Comparison of ENCODE assay signal across 9 cellular contexts in genomic region chr6:48087448-48087847, GRCh38. TPM values are rescaled to one million over a fixed set of nuclear protein-coding genes. Genes with fewer than 3 reads are reported as not detected.
DNase-seq lines count a peak whose midpoint lies in the region; ATAC-seq and TF ChIP-seq lines count a peak whose summit lies in the region.
"Had no signal": no experiment of that assay in that cellular context is flagged by ENCODE, and none has a peak within 500 bp of the region (broad histone marks: within the 10 kb centered on the region; RNA-seq: fewer than 3 reads in every experiment).

No MANE protein-coding gene starts in this region.

- WGBS in right cardiac atrium, result 10% methylated on average over 1 of the region's 1 CpG

- H3K79me2 ChIP-seq in OCI-LY3 (ENCODE audit: low read length), result no peaks in the 10 kb centered on the region

- H3K4me3 ChIP-seq in OCI-LY3 (ENCODE audit: low read length) (no peak overlapping the region), epithelial cell of esophagus (ENCODE audit: low read length) (no peak overlapping the region), vagina (no peak overlapping the region), right cardiac atrium (ENCODE audit: low read length) (no peak overlapping the region)

- no peaks in the 10 kb centered on the region for H4K20me1 ChIP-seq in OCI-LY3 (ENCODE audit: insufficient read depth, low read length)

- H3K4me2 ChIP-seq in OCI-LY3 (ENCODE audit: low read length), result no peak overlapping the region

- TF ChIP-seq POLR2A in vagina (IDR thresholded peaks at IDR 0.05), result no peak

- no peak for ATAC-seq in right cardiac atrium

- intact Hi-C loops in vagina (cut with DNase I), result no loop called here
- intact Hi-C loops in right cardiac atrium (cut with DNase I), result no loop called here

- H3K9me3 ChIP-seq in OCI-LY3 (ENCODE audit: insufficient read depth, low read length) (no peaks in the 10 kb centered on the region), vagina (no peaks in the 10 kb centered on the region), right cardiac atrium (ENCODE audit: control insufficient read depth, low read length) (no peaks in the 10 kb centered on the region)

- H3K36me3 ChIP-seq in OCI-LY3 (replicated peaks; ENCODE audit: low read depth, low read length) (no peaks in the 10 kb centered on the region), vagina (no peaks in the 10 kb centered on the region)

- H3K4me1 ChIP-seq in OCI-LY3 (ENCODE audit: low read length) (no peaks in the 10 kb centered on the region; the same call in 1 of the 2 replicates), vagina (no peaks in the 10 kb centered on the region), right cardiac atrium (ENCODE audit: control insufficient read depth, insufficient read depth, low read length) (peaks cover 2% of the 10 kb centered on the region)

- H3K9ac ChIP-seq in OCI-LY3 (ENCODE audit: low read length), result no peak overlapping the region

- no peak overlapping the region for H2AFZ ChIP-seq in OCI-LY3 (ENCODE audit: low read depth, low read length)

- peak; percentile 48 for DNase-seq in epithelial cell of esophagus (ENCODE audit: low read depth)
- DNase-seq in activated CD4-positive, CD25-positive, alpha-beta regulatory T cell (lab: John Stamatoyannopoulos, UW), result no peak
- no peak for DNase-seq in vagina (ENCODE audit: extremely low spot score in 2 of 2)
- DNase-seq in retina, result no peak
- no peak for DNase-seq in right cardiac atrium
- DNase-seq: DMS79 treated with DMSO at 0.1 percent for 48 hours had no signal

- no peaks in the 10 kb centered on the region for H3K27me3 ChIP-seq in OCI-LY3 (ENCODE audit: low read depth, low read length)
- no peaks in the 10 kb centered on the region for H3K27me3 ChIP-seq in vagina
- H3K27me3 ChIP-seq in right cardiac atrium (ENCODE audit: control insufficient read depth, insufficient read depth), result no peaks in the 10 kb centered on the region

- H3K27ac ChIP-seq in 22Rv1 (no peak overlapping the region), OCI-LY3 (ENCODE audit: low read length) (no peak overlapping the region), vagina (no peak overlapping the region), right cardiac atrium (ENCODE audit: low read length) (no peak overlapping the region)

- TF ChIP-seq CTCF in 22Rv1 (IDR thresholded peaks at IDR 0.05) (peak; percentile 66), GM12872 (IDR thresholded peaks at IDR 0.05; ENCODE audit: insufficient read depth, low read depth, low read length) (0 out of 3 replicates have a peak, but pooled peaks have one; percentile 8), OCI-LY3 (IDR thresholded peaks at IDR 0.05; ENCODE audit: low read depth, low read length) (peak; percentile 65), epithelial cell of esophagus (IDR thresholded peaks at IDR 0.05; ENCODE audit: insufficient read depth, low read depth, low read length, missing control alignments) (peak; percentile 36), vagina (IDR thresholded peaks at IDR 0.05) (no peak)

RNA-seq across cellular contexts. Expression of gene PTCHD4, which starts 23.5 kb away (rescaled TPM):
- total RNA-seq in vagina (not detected), right cardiac atrium (under 1 TPM; 0.49 to 0.91 (median 0.56) TPM)
- 0.09 TPM for polyA plus RNA-seq in right cardiac atrium

Comparison
In these comparisons a context has a peak if more than half of its experiments do, and no peak if none do; other contexts are left out.
1. CTCF ChIP-seq: peak in 22Rv1 (single experiment), GM12872 (single experiment), OCI-LY3 (single experiment) and epithelial cell of esophagus (single experiment); none in vagina (0 of 3).